Comparison of ENCODE assay signal across 10 cellular contexts in genomic region chr1:34787461-34788420, GRCh38. TPM values are rescaled to one million over a fixed set of nuclear protein-coding genes. Genes with fewer than 3 reads are reported as not detected.
DNase-seq lines count a peak whose midpoint lies in the region; ATAC-seq and TF ChIP-seq lines count a peak whose summit lies in the region.
"Had no signal": no experiment of that assay in that cellular context is flagged by ENCODE, and none has a peak within 500 bp of the region (broad histone marks: within the 10 kb centered on the region; RNA-seq: fewer than 3 reads in every experiment).

No MANE protein-coding gene starts in this region.

- H3K36me3 ChIP-seq in MG63 = no peaks in the 10 kb centered on the region
- no peaks in the 10 kb centered on the region for H3K36me3 ChIP-seq in brain microvascular endothelial cell (replicated peaks)
- no peaks in the 10 kb centered on the region for H3K36me3 ChIP-seq in osteoblast (ENCODE audit: insufficient read depth, low read length)

- no peak overlapping the region for H3K4me2 ChIP-seq in osteoblast (ENCODE audit: insufficient read depth, low read length)

- H3K4me1 ChIP-seq in osteoblast (ENCODE audit: insufficient read depth, low read length) = peaks cover 8% of the 10 kb centered on the region

- TF ChIP-seq CTCF in brain microvascular endothelial cell (IDR thresholded peaks at IDR 0.05; ENCODE audit: low read depth, low read length, missing control alignments) = peak; percentile 34
- peak; percentile 44 for TF ChIP-seq CTCF in osteoblast (IDR thresholded peaks at IDR 0.05; ENCODE audit: extremely low read depth, low read depth, low read length)

- H3K9me3 ChIP-seq in MG63 (no peaks in the 10 kb centered on the region), osteoblast (ENCODE audit: low read depth, low read length) (no peaks in the 10 kb centered on the region)

- in situ Hi-C loops in brain microvascular endothelial cell (cut with HindIII; ENCODE audit: low pct_ligation_motif_present, low sequenced_read_pairs) = no loop called here

- H2AFZ ChIP-seq in osteoblast (ENCODE audit: low read length) = no peak overlapping the region

- ATAC-seq in GM21723 (IDR thresholded peaks at IDR 0.05; ENCODE audit: unreplicated experiment) (no peak), HG03442 (IDR thresholded peaks at IDR 0.05; ENCODE audit: unreplicated experiment) (no peak)

- DNase-seq in NCI-H82 (lab: John Stamatoyannopoulos, UW) (peak; percentile 70), NCI-H82 treated with DMSO at 0.1 percent for 48 hours (lab: John Stamatoyannopoulos, UW; ENCODE audit: unreplicated experiment) (no peak), MG63 (peak; percentile 44), brain microvascular endothelial cell (peak; percentile 24), osteoblast (ENCODE audit: insufficient read length, low spot score, missing footprints) (peak; percentile 84), posterior vena cava (ENCODE audit: low spot score) (no peak)
- DNase-seq: activated CD4-positive, alpha-beta T cell treated with anti-CD3 and anti-CD28 coated beads, Interleukin-2, amount 50 U/mL, for 4 hours had no signal

- H3K79me2 ChIP-seq in osteoblast (ENCODE audit: insufficient read depth, low read length) = no peaks in the 10 kb centered on the region

- H3K4me3 ChIP-seq in MG63 (no peak overlapping the region), brain microvascular endothelial cell (ENCODE audit: low read depth, low read length) (no peak overlapping the region), osteoblast (ENCODE audit: insufficient read depth, low read length) (no peak overlapping the region)

- intact Hi-C loops in posterior vena cava (cut with DNase I) = loop anchor here (5.0 kb wide), 2 partner anchors 65 to 80 kb away; no protein-coding TSS in a partner anchor

- H3K27ac ChIP-seq in brain microvascular endothelial cell = no peak overlapping the region
- no peak overlapping the region for H3K27ac ChIP-seq in osteoblast (ENCODE audit: low read depth, low read length)

- H3K27me3 ChIP-seq in MG63 = no peaks in the 10 kb centered on the region
- peaks cover 6% of the 10 kb centered on the region for H3K27me3 ChIP-seq in brain microvascular endothelial cell (replicated peaks)
- peaks cover 7% of the 10 kb centered on the region for H3K27me3 ChIP-seq in osteoblast (ENCODE audit: insufficient read depth, low read length)

- no peaks in the 10 kb centered on the region for H4K20me1 ChIP-seq in osteoblast (ENCODE audit: insufficient read depth, low read length)

RNA-seq across cellular contexts. Expression of gene GJA4, which starts 5.1 kb away (rescaled TPM):
- not detected in 2 replicates for total RNA-seq in MG63 (2014; rRNA removed; shearing (Covaris generic); ENCODE audit: low replicate concordance)
- total RNA-seq in osteoblast (not detected in 2 replicates), posterior vena cava (10 to 100 TPM; 21.8 to 26.8 TPM)
- total RNA-seq: LHCN-M2 had no signal

RNA-seq across cellular contexts. Expression of gene GJB3, which starts 6.7 kb away (rescaled TPM):
- not detected in 2 replicates for total RNA-seq in MG63 (2014; rRNA removed; shearing (Covaris generic); ENCODE audit: low replicate concordance)
- total RNA-seq in osteoblast (not detected in 2 replicates), posterior vena cava (not detected)
- total RNA-seq: LHCN-M2 had no signal

RNA-seq across cellular contexts. Expression of gene GJB4, which starts 28.2 kb away (rescaled TPM):
- total RNA-seq in MG63 (2014; rRNA removed; shearing (Covaris generic); ENCODE audit: low replicate concordance) = not detected in 2 replicates
- not detected in 2 replicates for total RNA-seq in osteoblast
- not detected for total RNA-seq in posterior vena cava
- total RNA-seq: LHCN-M2 had no signal

RNA-seq across cellular contexts. Expression of gene GJB5, which starts 32.9 kb away (rescaled TPM):
- total RNA-seq in MG63 (2014; rRNA removed; shearing (Covaris generic); ENCODE audit: low replicate concordance) = not detected in 2 replicates
- not detected in 2 replicates for total RNA-seq in osteoblast
- not detected for total RNA-seq in posterior vena cava
- total RNA-seq: LHCN-M2 had no signal

Comparison
In these comparisons a context has a peak if more than half of its experiments do, and no peak if none do; other contexts are left out.
1. DNase-seq: peak in NCI-H82 (single experiment), MG63 (single experiment), brain microvascular endothelial cell (single experiment) and osteoblast (single experiment); none in NCI-H82 treated with DMSO at 0.1 percent for 48 hours (single experiment) and posterior vena cava (single experiment).
2. RNA of gene GJA4, which starts 5.1 kb away (total RNA-seq): 21.8 to 26.8 TPM in posterior vena cava; not detected in MG63 and not detected in osteoblast; every median in the first group is over 10 times any median in the second.